18 cellular contexts compared by ENCODE assay signal in the genomic region with DNA sequence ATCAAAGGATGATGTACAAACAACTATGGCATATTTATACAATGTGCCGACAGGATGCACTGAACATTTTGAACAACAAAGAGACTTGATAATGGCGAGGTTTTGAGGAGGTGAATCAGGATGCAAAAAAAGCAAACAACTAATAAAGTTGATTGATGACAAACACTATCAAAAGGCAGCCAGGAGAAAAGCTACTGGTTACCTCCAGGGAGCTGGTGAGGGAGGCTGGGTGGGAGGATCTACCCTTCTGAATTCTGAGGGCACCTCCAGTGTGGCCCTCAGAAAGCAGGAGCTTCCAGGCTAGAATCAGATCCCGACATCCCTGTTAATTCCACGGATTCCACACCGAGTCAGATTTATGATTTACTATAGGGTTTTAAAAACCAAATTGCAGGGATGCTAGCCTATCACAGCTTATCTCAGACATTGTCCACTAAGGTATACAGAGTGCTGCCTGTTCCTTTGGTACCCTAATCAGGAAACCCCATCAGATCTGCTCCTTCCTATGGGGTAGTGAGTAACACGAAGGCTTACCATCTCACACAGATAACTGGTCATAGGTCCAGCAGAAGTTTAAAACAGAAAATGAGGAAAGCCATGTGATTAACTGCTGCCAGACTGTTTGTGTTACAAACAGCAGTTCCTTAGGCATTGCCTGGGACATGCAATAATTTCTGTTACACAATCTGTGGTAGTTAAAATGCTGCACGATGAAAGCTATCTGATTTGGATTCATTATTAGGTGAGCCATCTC. TPM values are rescaled to one million over a fixed set of nuclear protein-coding genes. Genes with fewer than 3 reads are reported as not detected.
DNase-seq lines count a peak whose midpoint lies in the region; ATAC-seq, FAIRE-seq and TF ChIP-seq lines count a peak whose summit lies in the region.
"Had no signal": no experiment of that assay in that cellular context is flagged by ENCODE, and none has a peak within 500 bp of the region (broad histone marks: within the 10 kb centered on the region; RNA-seq: fewer than 3 reads in every experiment).

No MANE protein-coding gene starts in this region.

- H3K27me3 ChIP-seq in body of pancreas: no peaks in the 10 kb centered on the region

- intact Hi-C loops in body of pancreas (cut with DNase I) (no loop called here), mucosa of descending colon (cut with DNase I, micrococcal nuclease) (no loop called here)

- H3K36me3 Mint-ChIP-seq in HFFc6 (ENCODE audit: low read depth): no peaks in the 10 kb centered on the region
- H3K36me3 Mint-ChIP-seq: CD8-positive, alpha-beta T cell; memory B cell had no signal

- 55 to 58% methylated on average over 7 of the region's 7 CpGs for WGBS in body of pancreas, 2 donors

- ATAC-seq in body of pancreas (peak; percentile 48), mucosa of descending colon (peak; percentile 6), HG03139 (IDR thresholded peaks at IDR 0.05; ENCODE audit: unreplicated experiment) (no peak), GM18873 (IDR thresholded peaks at IDR 0.05; ENCODE audit: low FRiP score, unreplicated experiment) (no peak)
- ATAC-seq: CD8-positive, alpha-beta T cell; HCT116 had no signal

- no peak overlapping the region for H3K27ac ChIP-seq in body of pancreas
- H3K27ac ChIP-seq: thoracic aorta had no signal

- no peak overlapping the region for H3K4me3 Mint-ChIP-seq in HFFc6
- H3K4me3 Mint-ChIP-seq: activated CD4-positive, alpha-beta T cell treated with anti-CD3 and anti-CD28 coated beads, Interleukin-2, amount 10 ng/mL, durations not matched to agents 7 days and 5 days; CD8-positive, alpha-beta T cell; memory B cell had no signal

- H3K9me3 Mint-ChIP-seq in HFFc6: no peaks in the 10 kb centered on the region
- H3K9me3 Mint-ChIP-seq: activated CD4-positive, alpha-beta T cell treated with anti-CD3 and anti-CD28 coated beads, Interleukin-2, amount 10 ng/mL, durations not matched to agents 7 days and 5 days; CD8-positive, alpha-beta T cell; memory B cell had no signal

- H3K4me3 ChIP-seq in body of pancreas: no peak overlapping the region
- no peak overlapping the region for H3K4me3 ChIP-seq in mucosa of descending colon
- H3K4me3 ChIP-seq: thoracic aorta had no signal

- TF ChIP-seq CTCF in HFFc6 (IDR thresholded peaks at IDR 0.05) (no peak), body of pancreas (IDR thresholded peaks at IDR 0.05) (no peak), mucosa of descending colon (IDR thresholded peaks at IDR 0.05) (no peak)

- H3K9me3 ChIP-seq in body of pancreas: no peaks in the 10 kb centered on the region
- H3K9me3 ChIP-seq in mucosa of descending colon: no peaks in the 10 kb centered on the region
- H3K9me3 ChIP-seq: thoracic aorta had no signal

- H3K4me1 ChIP-seq in body of pancreas (no peaks in the 10 kb centered on the region), mucosa of descending colon (ENCODE audit: low read depth) (peaks cover 5% of the 10 kb centered on the region)

- no peaks in the 10 kb centered on the region for H3K36me3 ChIP-seq in body of pancreas (replicated peaks in 1 of 2; ENCODE audit: insufficient read depth in 1 of 2, low read depth in 2 of 2)
- H3K36me3 ChIP-seq in mucosa of descending colon (ENCODE audit: low read depth): no peaks in the 10 kb centered on the region
- H3K36me3 ChIP-seq: thoracic aorta had no signal

- TF ChIP-seq POLR2A in body of pancreas (IDR thresholded peaks at IDR 0.05): no peak

- FAIRE-seq in frontal cortex (lab: Jason Lieb, UNC): no peak
- FAIRE-seq: colon had no signal

- H3K27ac Mint-ChIP-seq in HFFc6: no peak overlapping the region
- H3K27ac Mint-ChIP-seq: activated CD4-positive, alpha-beta T cell treated with anti-CD3 and anti-CD28 coated beads, Interleukin-2, amount 10 ng/mL, durations not matched to agents 7 days and 5 days; CD8-positive, alpha-beta T cell; memory B cell had no signal

- peaks cover 21% of the 10 kb centered on the region for H3K4me1 Mint-ChIP-seq in HFFc6 (ENCODE audit: low read depth)

- H3K27me3 Mint-ChIP-seq in HFFc6 (ENCODE audit: insufficient read depth): no peaks in the 10 kb centered on the region; the same call in 1 of the 2 replicates
- H3K27me3 Mint-ChIP-seq: memory B cell had no signal

- DNase-seq in AG08396 (ENCODE audit: low spot score) (peak; percentile 33), HFFc6 (peak; percentile 56), body of pancreas (no peak), mucosa of descending colon (no peak), HuH-7 (ENCODE audit: low spot score) (no peak), frontal cortex (ENCODE audit: low spot score in 2 of 2) (no peak)
- DNase-seq: activated CD4-positive, alpha-beta T cell treated with anti-CD3 and anti-CD28 coated beads, Interleukin-2, amount 10 ng/mL, durations not matched to agents 7 days and 5 days; activated naive CD4-positive, alpha-beta T cell; CD8-positive, alpha-beta T cell; glutamatergic neuron; NCI-H2227 treated with DMSO at 0.1 percent for 48 hours; SW 1271 had no signal

RNA-seq across cellular contexts. Expression of a gene that starts 53.7 kb away (rescaled TPM):
- not detected for total RNA-seq in HFFc6 (2021; fragmentation: NEBNext Ultra II Directional; extraction: Animal tissue kit (Norgen Biotek cat#: 25700))
- total RNA-seq in body of pancreas (10 to 100 TPM; 12.5 to 17.4 TPM), mucosa of descending colon (10 to 100 TPM in 2 of 3 donors, 1 to 10 TPM in 1; 5.1 to 13.8 (median 11.8) TPM), frontal cortex (2.0 TPM)

Comparison
In these comparisons a context has a peak if more than half of its experiments do, and no peak if none do; other contexts are left out.
1. DNase-seq: peak in AG08396 (single experiment) and HFFc6 (single experiment); none in body of pancreas (0 of 4), mucosa of descending colon (0 of 3), HuH-7 (single experiment) and frontal cortex (0 of 2).
2. ATAC-seq: peak in body of pancreas (single experiment) and mucosa of descending colon (single experiment); none in HG03139 (single experiment) and GM18873 (single experiment).